19 cellular contexts compared by ENCODE assay signal in genomic region chr2:128312411-128312810, GRCh38. TPM values are rescaled to one million over a fixed set of nuclear protein-coding genes. Genes with fewer than 3 reads are reported as not detected.
DNase-seq lines count a peak whose midpoint lies in the region; ATAC-seq and TF ChIP-seq lines count a peak whose summit lies in the region.
"Had no signal": no experiment of that assay in that cellular context is flagged by ENCODE, and none has a peak within 500 bp of the region (broad histone marks: within the 10 kb centered on the region; RNA-seq: fewer than 3 reads in every experiment).

No MANE protein-coding gene starts in this region.

- intact Hi-C loops in activated CD4-positive, alpha-beta T cell treated with anti-CD3 and anti-CD28 coated beads for 36 hours (cut with DNase I, micrococcal nuclease) = loop anchor here in 1 of 2 experiments (10.0 kb wide), 1 partner anchor 138 kb away; no protein-coding TSS in a partner anchor
- intact Hi-C loops in activated CD4-positive, alpha-beta T cell treated with anti-CD3 and anti-CD28 coated beads, Interleukin-2, amount 10 ng/mL, durations not matched to agents 24 days and 14 days (cut with micrococcal nuclease) = no loop called here
- intact Hi-C loops in left ventricle myocardium inferior (cut with micrococcal nuclease) = no loop called here
- intact Hi-C loops in psoas muscle (cut with DNase I) = no loop called here

- H3K4me3 ChIP-seq in right atrium auricular region = no peak overlapping the region
- no peak overlapping the region for H3K4me3 ChIP-seq in left ventricle myocardium inferior
- H3K4me3 ChIP-seq in psoas muscle = no peak overlapping the region
- H3K4me3 ChIP-seq: BLaER1 treated with 17β-estradiol and CSF1 and Interleukin-3, amounts not matched to agents 10 nM and 100 nM; GM12878; GM23248 had no signal

- peaks cover 44% of the 10 kb centered on the region for H3K4me1 Mint-ChIP-seq in activated CD4-positive, alpha-beta T cell treated with anti-CD3 and anti-CD28 coated beads for 36 hours
- peaks cover 31% of the 10 kb centered on the region for H3K4me1 Mint-ChIP-seq in activated CD4-positive, alpha-beta T cell treated with anti-CD3 and anti-CD28 coated beads, Interleukin-2, amount 10 ng/mL, durations not matched to agents 24 days and 14 days
- peaks cover 57% of the 10 kb centered on the region for H3K4me1 Mint-ChIP-seq in chondrocyte (ENCODE audit: low read depth)

- POLR2A ChIA-PET in activated CD4-positive, alpha-beta T cell treated with anti-CD3 and anti-CD28 coated beads for 36 hours (lab: Charles Lee) = interaction anchor here (0.6 kb wide), 1 partner anchor 459 kb away, joined by 9 read pairs; no protein-coding TSS in a partner anchor

- 96 to 98% (median 97%) methylated on average over 6 of the region's 6 CpGs for WGBS in psoas muscle, 3 donors

- H3K27ac Mint-ChIP-seq in activated CD4-positive, alpha-beta T cell treated with anti-CD3 and anti-CD28 coated beads for 36 hours = no peak overlapping the region
- H3K27ac Mint-ChIP-seq in activated CD4-positive, alpha-beta T cell treated with anti-CD3 and anti-CD28 coated beads, Interleukin-2, amount 10 ng/mL, durations not matched to agents 24 days and 14 days = no peak overlapping the region
- no peak overlapping the region for H3K27ac Mint-ChIP-seq in chondrocyte (ENCODE audit: unreplicated experiment)
- H3K27ac Mint-ChIP-seq: CD8-positive, alpha-beta memory T cell had no signal

- CTCF ChIA-PET in activated CD4-positive, alpha-beta T cell treated with anti-CD3 and anti-CD28 coated beads for 36 hours (lab: Charles Lee) = interaction anchor here (0.7 kb wide), 1 partner anchor 12 kb away, joined by 3 read pairs; no protein-coding TSS in a partner anchor

- peak; percentile 1 for DNase-seq in activated CD4-positive, alpha-beta T cell treated with anti-CD3 and anti-CD28 coated beads for 36 hours
- no peak for DNase-seq in activated CD4-positive, alpha-beta T cell treated with anti-CD3 and anti-CD28 coated beads, Interleukin-2, amount 10 ng/mL, durations not matched to agents 24 days and 14 days
- peak; percentile 49 for DNase-seq in right atrium auricular region (ENCODE audit: low spot score)
- no peak for DNase-seq in left ventricle myocardium inferior
- DNase-seq in chondrocyte (ENCODE audit: low spot score) = peak; percentile 52
- DNase-seq in psoas muscle = peak in 1 of 2 donors; percentile 31
- DNase-seq in epidermal melanocyte (ENCODE audit: insufficient read length, low spot score) = no peak
- DNase-seq: DMS79 treated with DMSO at 0.1 percent for 48 hours, GDM1, GM23248, KBM-7, NCI-H1417 treated with DMSO at 0.1 percent for 48 hours, NCI-H1930, NCI-H748 treated with DMSO at 0.1 percent for 48 hours, PC-3 had no signal

- H3K4me3 Mint-ChIP-seq in activated CD4-positive, alpha-beta T cell treated with anti-CD3 and anti-CD28 coated beads for 36 hours = no peak overlapping the region
- no peak overlapping the region for H3K4me3 Mint-ChIP-seq in activated CD4-positive, alpha-beta T cell treated with anti-CD3 and anti-CD28 coated beads, Interleukin-2, amount 10 ng/mL, durations not matched to agents 24 days and 14 days
- H3K4me3 Mint-ChIP-seq in chondrocyte (ENCODE audit: unreplicated experiment) = no peak overlapping the region

- no peaks in the 10 kb centered on the region for H3K27me3 ChIP-seq in right atrium auricular region
- H3K27me3 ChIP-seq in left ventricle myocardium inferior (ENCODE audit: low read depth) = no peaks in the 10 kb centered on the region
- no peaks in the 10 kb centered on the region for H3K27me3 ChIP-seq in psoas muscle (ENCODE audit: insufficient read depth in 3 of 3, low read length in 2 of 3)

- peaks cover 13% of the 10 kb centered on the region for H3K36me3 Mint-ChIP-seq in activated CD4-positive, alpha-beta T cell treated with anti-CD3 and anti-CD28 coated beads for 36 hours (ENCODE audit: low read depth)
- H3K36me3 Mint-ChIP-seq in activated CD4-positive, alpha-beta T cell treated with anti-CD3 and anti-CD28 coated beads, Interleukin-2, amount 10 ng/mL, durations not matched to agents 24 days and 14 days (ENCODE audit: low read depth) = peaks cover 2% of the 10 kb centered on the region
- peaks cover 2% of the 10 kb centered on the region for H3K36me3 Mint-ChIP-seq in chondrocyte (ENCODE audit: low read depth)

- H3K36me3 ChIP-seq in right atrium auricular region (no peaks in the 10 kb centered on the region), left ventricle myocardium inferior (no peaks in the 10 kb centered on the region), psoas muscle (ENCODE audit: insufficient read depth in 1 of 2, low read depth in 1 of 2) (no peaks in the 10 kb centered on the region)

- TF ChIP-seq CTCF in right atrium auricular region (IDR thresholded peaks at IDR 0.05) = no peak
- TF ChIP-seq CTCF in left ventricle myocardium inferior (IDR thresholded peaks at IDR 0.05; ENCODE audit: borderline replicate concordance) = no peak
- TF ChIP-seq CTCF in chondrocyte (IDR thresholded peaks at IDR 0.05) = no peak
- TF ChIP-seq CTCF in psoas muscle (IDR thresholded peaks at IDR 0.05) = no peak

- H3K9me3 ChIP-seq in right atrium auricular region (no peaks in the 10 kb centered on the region), left ventricle myocardium inferior (replicated peaks) (no peaks in the 10 kb centered on the region), psoas muscle (no peaks in the 10 kb centered on the region)
- H3K9me3 ChIP-seq: BLaER1 treated with 17β-estradiol and CSF1 and Interleukin-3, amounts not matched to agents 10 nM and 100 nM had no signal

- no peak overlapping the region for H3K27ac ChIP-seq in right atrium auricular region
- H3K27ac ChIP-seq in left ventricle myocardium inferior (replicated peaks) = no peak overlapping the region
- H3K27ac ChIP-seq in psoas muscle = peak overlapping the region; percentile 72
- H3K27ac ChIP-seq: BLaER1 treated with 17β-estradiol and CSF1 and Interleukin-3, amounts not matched to agents 10 nM and 100 nM; GM23248 had no signal

- no peak for ATAC-seq in activated CD4-positive, alpha-beta T cell treated with anti-CD3 and anti-CD28 coated beads for 36 hours
- ATAC-seq in psoas muscle (no peak), GM18519 (IDR thresholded peaks at IDR 0.05; ENCODE audit: low FRiP score, unreplicated experiment) (no peak)
- ATAC-seq: GM12878, PC-3 had no signal

- H3K27me3 Mint-ChIP-seq in activated CD4-positive, alpha-beta T cell treated with anti-CD3 and anti-CD28 coated beads for 36 hours = no peaks in the 10 kb centered on the region
- peaks cover 2% of the 10 kb centered on the region for H3K27me3 Mint-ChIP-seq in activated CD4-positive, alpha-beta T cell treated with anti-CD3 and anti-CD28 coated beads, Interleukin-2, amount 10 ng/mL, durations not matched to agents 24 days and 14 days
- no peaks in the 10 kb centered on the region for H3K27me3 Mint-ChIP-seq in chondrocyte (ENCODE audit: low read depth)

- no peaks in the 10 kb centered on the region for H3K9me3 Mint-ChIP-seq in activated CD4-positive, alpha-beta T cell treated with anti-CD3 and anti-CD28 coated beads for 36 hours (ENCODE audit: low read depth)
- no peaks in the 10 kb centered on the region for H3K9me3 Mint-ChIP-seq in activated CD4-positive, alpha-beta T cell treated with anti-CD3 and anti-CD28 coated beads, Interleukin-2, amount 10 ng/mL, durations not matched to agents 24 days and 14 days
- H3K9me3 Mint-ChIP-seq in chondrocyte (ENCODE audit: low read depth) = no peaks in the 10 kb centered on the region
- H3K9me3 Mint-ChIP-seq: CD8-positive, alpha-beta memory T cell had no signal

- H3K4me1 ChIP-seq in right atrium auricular region = peaks cover 0 to 55% of the 10 kb centered on the region in 2 donors
- peaks cover 88% of the 10 kb centered on the region for H3K4me1 ChIP-seq in left ventricle myocardium inferior
- H3K4me1 ChIP-seq in psoas muscle = peaks cover 76% of the 10 kb centered on the region

RNA-seq across cellular contexts. Expression of gene HS6ST1, which starts 6.3 kb away (rescaled TPM):
- 10 to 100 TPM; 12.8 to 13.8 TPM for total RNA-seq in activated CD4-positive, alpha-beta T cell treated with anti-CD3 and anti-CD28 coated beads for 36 hours
- 20.1 and 22.0 TPM in 2 replicates for total RNA-seq in activated CD4-positive, alpha-beta T cell treated with anti-CD3 and anti-CD28 coated beads, Interleukin-2, amount 10 ng/mL, durations not matched to agents 24 days and 14 days
- total RNA-seq in right atrium auricular region (10 to 100 TPM; 19.0 to 25.8 TPM), left ventricle myocardium inferior (26.7 TPM), chondrocyte (30.0 to 39.2 TPM (median 33.1 TPM) in 3 replicates), psoas muscle (10 to 100 TPM; 29.3 to 68.7 (median 44.6) TPM)
- polyA plus RNA-seq in psoas muscle = 10 to 100 TPM; 13.6 to 90.9 (median 20.0) TPM

Comparison
In these comparisons a context has a peak if more than half of its experiments do, and no peak if none do; other contexts are left out.
1. DNase-seq: peak in activated CD4-positive, alpha-beta T cell treated with anti-CD3 and anti-CD28 coated beads for 36 hours (single experiment), right atrium auricular region (single experiment) and chondrocyte (single experiment); none in activated CD4-positive, alpha-beta T cell treated with anti-CD3 and anti-CD28 coated beads, Interleukin-2, amount 10 ng/mL, durations not matched to agents 24 days and 14 days (single experiment), left ventricle myocardium inferior (single experiment) and epidermal melanocyte (single experiment).